ENCODE assay signal across 9 cellular contexts in the genomic region with DNA sequence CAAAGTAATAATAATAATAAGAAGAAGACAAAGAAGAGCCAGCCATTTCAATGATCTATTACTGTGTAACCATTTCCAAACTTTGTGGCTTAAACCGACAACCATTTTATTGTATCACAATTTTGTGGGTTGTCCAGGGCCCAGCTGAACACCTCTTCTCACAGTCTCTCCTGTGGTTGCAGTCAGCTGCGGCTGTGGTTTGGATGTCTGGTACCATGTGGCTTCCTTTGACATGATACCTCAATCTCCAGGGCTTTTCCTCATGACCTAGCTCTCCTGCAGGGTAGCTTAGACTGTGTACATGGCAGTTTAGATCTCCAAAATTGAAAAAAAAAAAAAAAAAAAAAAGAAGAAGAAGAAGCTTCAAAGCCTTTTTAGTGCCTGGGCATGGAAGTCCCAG.
DNase-seq lines count a peak whose midpoint lies in the region; ATAC-seq, FAIRE-seq and TF ChIP-seq lines count a peak whose summit lies in the region.
"Had no signal": no experiment of that assay in that cellular context is flagged by ENCODE, and none has a peak within 500 bp of the region (broad histone marks: within the 10 kb centered on the region; RNA-seq: fewer than 3 reads in every experiment).

No MANE protein-coding gene starts in this region.

- H3K36me3 ChIP-seq in SJCRH30, result peaks cover 16% of the 10 kb centered on the region

- peaks cover 4% of the 10 kb centered on the region for H3K36me3 Mint-ChIP-seq in activated naive CD8-positive, alpha-beta T cell treated with anti-CD3 and anti-CD28 coated beads for 36 hours

- peaks cover 54% of the 10 kb centered on the region for H3K4me1 ChIP-seq in SJCRH30

- H3K9me3 ChIP-seq in SJCRH30 (replicated peaks), result no peaks in the 10 kb centered on the region

- H3K4me3 Mint-ChIP-seq in activated naive CD8-positive, alpha-beta T cell treated with anti-CD3 and anti-CD28 coated beads for 36 hours, result no peak overlapping the region

- no peaks in the 10 kb centered on the region for H3K9me3 Mint-ChIP-seq in activated naive CD8-positive, alpha-beta T cell treated with anti-CD3 and anti-CD28 coated beads for 36 hours

- no peaks in the 10 kb centered on the region for H3K27me3 Mint-ChIP-seq in activated naive CD8-positive, alpha-beta T cell treated with anti-CD3 and anti-CD28 coated beads for 36 hours

- no peak for TF ChIP-seq CTCF in foreskin fibroblast (IDR thresholded peaks at IDR 0.05; ENCODE audit: low read depth, low read length)

- FAIRE-seq in GM19239 (lab: Jason Lieb, UNC), result no peak

- peak overlapping the region; percentile 81 for H3K27ac ChIP-seq in SJCRH30

- H3K4me1 Mint-ChIP-seq in activated naive CD8-positive, alpha-beta T cell treated with anti-CD3 and anti-CD28 coated beads for 36 hours, result peaks cover 21% of the 10 kb centered on the region

- no peaks in the 10 kb centered on the region for H3K27me3 ChIP-seq in SJCRH30

- DNase-seq in GM19239 (ENCODE audit: insufficient read length, low spot score) (peak; percentile 25), SJCRH30 (peak; percentile 92 to 96), DMS114 treated with DMSO at 0.1 percent for 48 hours (lab: John Stamatoyannopoulos, UW; ENCODE audit: unreplicated experiment) (no peak), foreskin fibroblast (no peak)
- DNase-seq in activated naive CD8-positive, alpha-beta T cell treated with anti-CD3 and anti-CD28 coated beads for 36 hours, result peak; percentile 30
- DNase-seq in stimulated activated CD4-positive, alpha-beta T cell treated with anti-CD3 and anti-CD28 coated beads, Interleukin-4, amount 100 ng/mL, for 24 hours, result peak; percentile 23
- DNase-seq: NCI-H2029 had no signal

- ATAC-seq in HG03439 (IDR thresholded peaks at IDR 0.05; ENCODE audit: unreplicated experiment) (no peak), GM18498 (IDR thresholded peaks at IDR 0.05; ENCODE audit: unreplicated experiment) (no peak)

- H3K27ac Mint-ChIP-seq in activated naive CD8-positive, alpha-beta T cell treated with anti-CD3 and anti-CD28 coated beads for 36 hours, result no peak overlapping the region

- H3K4me3 ChIP-seq in SJCRH30 (no peak overlapping the region), foreskin fibroblast (ENCODE audit: low read depth in 1 of 2, low read length in 2 of 2) (no peak overlapping the region)

Comparison
In these comparisons a context has a peak if more than half of its experiments do, and no peak if none do; other contexts are left out.
1. DNase-seq: peak in GM19239 (single experiment), SJCRH30 (2 of 2), activated naive CD8-positive, alpha-beta T cell treated with anti-CD3 and anti-CD28 coated beads for 36 hours (single experiment) and stimulated activated CD4-positive, alpha-beta T cell treated with anti-CD3 and anti-CD28 coated beads, Interleukin-4, amount 100 ng/mL, for 24 hours (single experiment); none in DMS114 treated with DMSO at 0.1 percent for 48 hours (single experiment) and foreskin fibroblast (0 of 2).